In genomic region chr19:30504272-30504671, GRCh38 we compare ENCODE assay signal across 34 cellular contexts.
"Had no signal": no experiment of that assay in that cellular context is flagged by ENCODE, and none has a peak within 500 bp of the region (broad histone marks: within the 10 kb centered on the region; RNA-seq: fewer than 3 reads in every experiment).

No MANE protein-coding gene starts in this region.

- DNase-seq: Karpas-422, Kasumi-1, MG63, MM.1S, MV-4-11, NCI-H1048, NCI-H1092, NCI-H1092 treated with DMSO at 0.1 percent for 48 hours, NCI-H1105, NCI-H1105 treated with DMSO at 0.1 percent for 48 hours, NCI-H1417, NCI-H1417 treated with DMSO at 0.1 percent for 48 hours, NCI-H1436, NCI-H1436 treated with DMSO at 0.1 percent for 48 hours, NCI-H146, NCI-H1694, NCI-H1694 treated with DMSO at 0.1 percent for 48 hours, NCI-H187, NCI-H187 treated with DMSO at 0.1 percent for 48 hours, NCI-H1930, NCI-H2029, NCI-H2029 treated with DMSO at 0.1 percent for 48 hours, NCI-H2081, NCI-H2081 treated with DMSO at 0.1 percent for 48 hours, NCI-H2107, NCI-H2171, NCI-H2171 treated with DMSO at 0.1 percent for 48 hours, NCI-H2227 treated with DMSO at 0.1 percent for 48 hours, NCI-H226, NCI-H345, NCI-H446, NCI-H446 treated with DMSO at 0.1 percent for 48 hours, NCI-H510A, NCI-H510A treated with DMSO at 0.1 percent for 48 hours had no signal

- H3K4me3 ChIP-seq: MG63 had no signal

- H3K9me3 ChIP-seq: MG63 had no signal

- H3K36me3 ChIP-seq: MG63 had no signal
